Comparison of ENCODE assay signal across 18 cellular contexts in the genomic region with DNA sequence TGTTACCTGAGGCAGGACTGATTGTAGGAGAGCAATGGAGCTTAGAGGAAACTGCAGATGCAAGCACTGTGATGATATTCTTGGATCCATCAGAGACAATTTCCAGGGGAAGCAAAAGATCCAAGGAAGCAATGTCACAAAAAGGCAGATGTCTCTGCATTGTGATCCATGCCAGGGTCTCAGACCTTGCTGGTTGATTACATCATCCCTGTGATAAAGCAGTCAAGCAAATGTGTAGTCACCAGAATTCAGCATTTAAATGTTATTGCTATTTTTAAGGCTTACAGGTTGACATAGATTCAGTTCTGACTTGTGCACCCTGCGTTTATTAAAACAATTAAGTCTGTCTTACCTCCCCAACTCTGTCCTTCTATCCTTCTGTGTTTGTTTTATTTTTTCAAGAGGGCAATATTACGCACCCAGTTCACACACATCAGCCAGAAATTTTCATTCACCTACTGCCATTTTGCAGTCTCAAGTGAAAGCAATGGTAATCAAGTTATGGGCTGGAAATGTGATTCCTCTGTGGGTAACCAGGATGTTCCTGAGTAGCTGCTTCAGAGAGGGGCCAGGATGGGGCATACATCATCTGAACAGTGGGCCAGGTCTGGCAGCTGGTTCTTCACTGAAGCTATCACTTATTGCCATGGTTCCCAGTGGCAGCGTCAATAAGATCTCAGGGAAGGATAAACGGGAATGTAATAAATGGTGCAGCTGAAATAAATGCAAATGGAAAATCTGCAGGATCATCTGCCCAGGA. TPM values are rescaled to one million over a fixed set of nuclear protein-coding genes. Genes with fewer than 3 reads are reported as not detected.
A peak's percentile ranks its signal among the peaks of the same experiment; 100 is the strongest.
DNase-seq lines count a peak whose midpoint lies in the region; ATAC-seq and TF ChIP-seq lines count a peak whose summit lies in the region.
"Had no signal": no experiment of that assay in that cellular context is flagged by ENCODE, and none has a peak within 500 bp of the region (broad histone marks: within the 10 kb centered on the region; RNA-seq: fewer than 3 reads in every experiment).

No MANE protein-coding gene starts in this region.

- TF ChIP-seq CTCF in HEK293 (tag by site-specific recombination; IDR thresholded peaks at IDR 0.05): no peak
- TF ChIP-seq CTCF in esophagus squamous epithelium (IDR thresholded peaks at IDR 0.05): no peak

- H3K27me3 ChIP-seq in esophagus squamous epithelium: no peaks in the 10 kb centered on the region

- H3K9me3 ChIP-seq in HEK293 (ENCODE audit: control insufficient read depth, insufficient read depth, low read depth, low read length) (no peaks in the 10 kb centered on the region), esophagus squamous epithelium (no peaks in the 10 kb centered on the region)

- H3K4me3 ChIP-seq in HEK293 (ENCODE audit: low read depth, low read length): no peak overlapping the region
- no peak overlapping the region for H3K4me3 ChIP-seq in esophagus squamous epithelium

- H3K27ac ChIP-seq in HEK293 (ENCODE audit: extremely low read depth, low read depth, low read length) (no peak overlapping the region), cingulate gyrus (ENCODE audit: low read depth, low read length) (peak overlapping the region; percentile 6), esophagus squamous epithelium (no peak overlapping the region)
- H3K27ac ChIP-seq: VCaP had no signal

- 61 to 65% methylated on average over 4 of the region's 4 CpGs for WGBS in esophagus squamous epithelium, 2 donors

- H3K36me3 ChIP-seq in HEK293 (ENCODE audit: control insufficient read depth in 2 of 2, insufficient read depth in 1 of 2, low read length in 2 of 2) (no peaks in the 10 kb centered on the region), esophagus squamous epithelium (no peaks in the 10 kb centered on the region)

- CTCF ChIA-PET in HEK293 (lab: Yijun Ruan, JAX): interaction anchor here (0.5 to 1.4 kb wide), 5 partner anchors 49 to 1520 kb away, joined by 3 to 5 read pairs (median 4); no protein-coding TSS in a partner anchor

- no peak for TF ChIP-seq POLR2A in esophagus squamous epithelium (IDR thresholded peaks at IDR 0.05)

- DNase-seq in NCI-H2029 (lab: John Stamatoyannopoulos, UW) (peak; percentile 43), NCI-H526 (lab: John Stamatoyannopoulos, UW) (peak; percentile 91 to 95), HuH-7.5 (ENCODE audit: low spot score) (no peak), esophagus squamous epithelium (lab: John Stamatoyannopoulos, UW) (no peak)
- DNase-seq in stimulated activated CD4-positive, alpha-beta T cell treated with anti-CD3 and anti-CD28 coated beads, Interleukin-4, amount 100 ng/mL, for 24 hours: no peak
- DNase-seq: activated CD4-positive, alpha-beta T cell treated with anti-CD3 and anti-CD28 coated beads, Interleukin-2, amount 50 U/mL, for 4 hours; activated naive CD4-positive, alpha-beta T cell; activated T-cell treated with anti-CD3 and anti-CD28 coated beads for 4 hours; CD4-positive, alpha-beta memory T cell; effector memory CD4-positive, alpha-beta T cell; GOT3; substantia nigra; T-helper 1 cell had no signal

- intact Hi-C loops in esophagus squamous epithelium (cut with DNase I): loop anchor here (10.0 kb wide), 1 partner anchor 412 kb away; no protein-coding TSS in a partner anchor

- H3K4me1 ChIP-seq in HEK293 (ENCODE audit: control insufficient read depth, insufficient read depth, low read length) (no peaks in the 10 kb centered on the region; the same call in 1 of the 2 replicates), esophagus squamous epithelium (no peaks in the 10 kb centered on the region)

- no peak for ATAC-seq in HG02610 (IDR thresholded peaks at IDR 0.05; ENCODE audit: unreplicated experiment)
- ATAC-seq: natural killer cell treated with Interleukin-12 subunit alpha and Interleukin-12 subunit beta and Interleukin-15 and Interleukin-18, amount 100 ng/mL, for 72 hours had no signal

- POLR2A ChIA-PET in HEK293 (lab: Yijun Ruan, JAX): no interaction called here

TF ChIP-seq in HEK293, 187 proteins besides CTCF, POLR2A, EP300 and RAD21:
- TF ChIP-seq YY2 (tag by site-specific recombination; IDR thresholded peaks at IDR 0.05): no peak
- TF ChIP-seq ZNF561 (tag by site-specific recombination; IDR thresholded peaks at IDR 0.05; ENCODE audit: borderline replicate concordance): no peak
- TF ChIP-seq, protein P1, sequence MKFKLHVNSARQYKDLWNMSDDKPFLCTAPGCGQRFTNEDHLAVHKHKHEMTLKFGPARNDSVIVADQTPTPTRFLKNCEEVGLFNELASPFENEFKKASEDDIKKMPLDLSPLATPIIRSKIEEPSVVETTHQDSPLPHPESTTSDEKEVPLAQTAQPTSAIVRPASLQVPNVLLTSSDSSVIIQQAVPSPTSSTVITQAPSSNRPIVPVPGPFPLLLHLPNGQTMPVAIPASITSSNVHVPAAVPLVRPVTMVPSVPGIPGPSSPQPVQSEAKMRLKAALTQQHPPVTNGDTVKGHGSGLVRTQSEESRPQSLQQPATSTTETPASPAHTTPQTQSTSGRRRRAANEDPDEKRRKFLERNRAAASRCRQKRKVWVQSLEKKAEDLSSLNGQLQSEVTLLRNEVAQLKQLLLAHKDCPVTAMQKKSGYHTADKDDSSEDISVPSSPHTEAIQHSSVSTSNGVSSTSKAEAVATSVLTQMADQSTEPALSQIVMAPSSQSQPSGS (tag by site-specific recombination; IDR thresholded peaks at IDR 0.05; ENCODE audit: low read depth): 0 out of 2 replicates have a peak, but pooled peaks have one; percentile 18
- TF ChIP-seq ZNF501 (tag by site-specific recombination; IDR thresholded peaks at IDR 0.05): no peak
TF ChIP-seq in HEK293: peak in this region for 1.

RNA-seq across cellular contexts. Expression of gene CCDC85A, which starts 56.6 kb away (rescaled TPM):
- total RNA-seq in esophagus squamous epithelium: 1 to 10 TPM in 2 of 4 donors, under 1 TPM in 2; 0.42 to 2.1 (median 1.3) TPM
- total RNA-seq: CD4-positive, alpha-beta memory T cell; natural killer cell treated with Interleukin-12 subunit alpha and Interleukin-12 subunit beta and Interleukin-15 and Interleukin-18, amount 100 ng/mL, for 72 hours had no signal

Comparison
In these comparisons a context has a peak if more than half of its experiments do, and no peak if none do; other contexts are left out.
1. DNase-seq: peak in NCI-H2029 (single experiment) and NCI-H526 (2 of 2); none in stimulated activated CD4-positive, alpha-beta T cell treated with anti-CD3 and anti-CD28 coated beads, Interleukin-4, amount 100 ng/mL, for 24 hours (single experiment), HuH-7.5 (single experiment) and esophagus squamous epithelium (single experiment).